Comparison of ENCODE assay signal across 36 cellular contexts in genomic region chr6:61168878-61169277, GRCh38.
"Had no signal": no experiment of that assay in that cellular context is flagged by ENCODE, and none has a peak within 500 bp of the region (broad histone marks: within the 10 kb centered on the region; RNA-seq: fewer than 3 reads in every experiment).

No MANE protein-coding gene starts in this region.

- H3K9me3 ChIP-seq: ascending aorta had no signal

- H3K27ac Mint-ChIP-seq: activated CD4-positive, alpha-beta memory T cell treated with anti-CD3 and anti-CD28 coated beads, Interleukin-2, amount 10 ng/mL, durations not matched to agents 7 days and 5 days; activated CD4-positive, alpha-beta T cell treated with anti-CD3 and anti-CD28 coated beads for 36 hours; activated CD4-positive, alpha-beta T cell treated with anti-CD3 and anti-CD28 coated beads, Interleukin-2, amount 10 ng/mL, durations not matched to agents 7 days and 5 days; activated CD8-positive, alpha-beta memory T cell treated with anti-CD3 and anti-CD28 coated beads, Interleukin-2, amount 10 ng/mL, durations not matched to agents 7 days and 5 days; activated CD8-positive, alpha-beta T cell treated with anti-CD3 and anti-CD28 coated beads, Interleukin-2, amount 10 ng/mL, durations not matched to agents 7 days and 5 days; activated naive CD4-positive, alpha-beta T cell treated with anti-CD3 and anti-CD28 coated beads, Interleukin-2, amount 10 ng/mL, durations not matched to agents 7 days and 5 days; activated naive CD4-positive, alpha-beta T cell treated with anti-CD3 and anti-CD28 coated beads, Interleukin-2, amount 50 U/mL, for 24 hours; activated naive CD8-positive, alpha-beta T cell; activated naive CD8-positive, alpha-beta T cell treated with anti-CD3 and anti-CD28 coated beads, Interleukin-2, amount 10 ng/mL, durations not matched to agents 7 days and 5 days; activated naive CD8-positive, alpha-beta T cell treated with anti-CD3 and anti-CD28 coated beads, Interleukin-2, amount 50 U/mL, for 24 hours; activated T-cell treated with anti-CD3 and anti-CD28 coated beads, Interleukin-2, amount 50 U/mL, for 24 hours; activated T-helper 2 cell treated with anti-CD3 and anti-CD28 coated beads, Interferon-gamma antibody, Interleukin-2, Interleukin-4, amounts not matched to agents 10 μg/mL and 5 μg/mL and 100 μg/mL, durations not matched to agents 14 hours and 24 hours and 36 hours; brain; T-helper 1 cell treated with Interleukin-12 subunit alpha and Interleukin-12 subunit beta and Interleukin-4 antibody, amounts not matched to agents 30 μg/mL and 1 μg/mL, for 36 hours; T-helper 2 cell treated with Interferon-gamma antibody and Interleukin-4, amounts not matched to agents 5 μg/mL and 100 μg/mL, for 36 hours; WTC11 had no signal

- FAIRE-seq: TTC549 had no signal

- H3K27me3 Mint-ChIP-seq: activated CD4-positive, alpha-beta memory T cell treated with anti-CD3 and anti-CD28 coated beads, Interleukin-2, amount 10 ng/mL, durations not matched to agents 7 days and 5 days; activated CD4-positive, alpha-beta T cell treated with anti-CD3 and anti-CD28 coated beads for 36 hours; activated CD4-positive, alpha-beta T cell treated with anti-CD3 and anti-CD28 coated beads, Interleukin-2, amount 10 ng/mL, durations not matched to agents 7 days and 5 days; activated CD8-positive, alpha-beta memory T cell treated with anti-CD3 and anti-CD28 coated beads, Interleukin-2, amount 10 ng/mL, durations not matched to agents 7 days and 5 days; activated naive CD4-positive, alpha-beta T cell treated with anti-CD3 and anti-CD28 coated beads, Interleukin-2, amount 10 ng/mL, durations not matched to agents 7 days and 5 days; activated naive CD4-positive, alpha-beta T cell treated with anti-CD3 and anti-CD28 coated beads, Interleukin-2, amount 50 U/mL, for 24 hours; activated naive CD8-positive, alpha-beta T cell; activated naive CD8-positive, alpha-beta T cell treated with anti-CD3 and anti-CD28 coated beads, Interleukin-2, amount 10 ng/mL, durations not matched to agents 7 days and 5 days; activated naive CD8-positive, alpha-beta T cell treated with anti-CD3 and anti-CD28 coated beads, Interleukin-2, amount 50 U/mL, for 24 hours; activated T-cell treated with anti-CD3 and anti-CD28 coated beads, Interleukin-2, amount 50 U/mL, for 24 hours had no signal

- H3K27ac ChIP-seq: ascending aorta, WERI-Rb-1 had no signal

- H3K4me3 Mint-ChIP-seq: activated CD4-positive, alpha-beta memory T cell treated with anti-CD3 and anti-CD28 coated beads, Interleukin-2, amount 10 ng/mL, durations not matched to agents 7 days and 5 days; activated CD4-positive, alpha-beta T cell treated with anti-CD3 and anti-CD28 coated beads for 36 hours; activated CD4-positive, alpha-beta T cell treated with anti-CD3 and anti-CD28 coated beads, Interleukin-2, amount 10 ng/mL, durations not matched to agents 7 days and 5 days; activated CD8-positive, alpha-beta memory T cell treated with anti-CD3 and anti-CD28 coated beads, Interleukin-2, amount 10 ng/mL, durations not matched to agents 7 days and 5 days; activated CD8-positive, alpha-beta T cell treated with anti-CD3 and anti-CD28 coated beads, Interleukin-2, amount 10 ng/mL, durations not matched to agents 7 days and 5 days; activated naive CD4-positive, alpha-beta T cell treated with anti-CD3 and anti-CD28 coated beads, Interleukin-2, amount 10 ng/mL, durations not matched to agents 7 days and 5 days; activated naive CD4-positive, alpha-beta T cell treated with anti-CD3 and anti-CD28 coated beads, Interleukin-2, amount 50 U/mL, for 24 hours; activated naive CD8-positive, alpha-beta T cell; activated naive CD8-positive, alpha-beta T cell treated with anti-CD3 and anti-CD28 coated beads, Interleukin-2, amount 10 ng/mL, durations not matched to agents 7 days and 5 days; activated naive CD8-positive, alpha-beta T cell treated with anti-CD3 and anti-CD28 coated beads, Interleukin-2, amount 50 U/mL, for 24 hours; activated T-cell treated with anti-CD3 and anti-CD28 coated beads, Interleukin-2, amount 50 U/mL, for 24 hours; brain; T-helper 1 cell treated with Interleukin-12 subunit alpha and Interleukin-12 subunit beta and Interleukin-4 antibody, amounts not matched to agents 30 μg/mL and 1 μg/mL, for 36 hours; T-helper 2 cell treated with Interferon-gamma antibody and Interleukin-4, amounts not matched to agents 5 μg/mL and 100 μg/mL, for 36 hours; WTC11 had no signal

- H3K4me1 ChIP-seq: ascending aorta had no signal

- ATAC-seq: activated CD4-positive, alpha-beta T cell treated with anti-CD3 and anti-CD28 coated beads for 36 hours; activated CD4-positive, CD25-positive, alpha-beta regulatory T cell treated with anti-CD3 and anti-CD28 coated beads, Interleukin-2, amount 50 U/mL, for 24 hours; activated CD8-positive, alpha-beta memory T cell treated with anti-CD3 and anti-CD28 coated beads, Interleukin-2, amount 10 ng/mL, durations not matched to agents 7 days and 5 days; activated CD8-positive, alpha-beta T cell treated with anti-CD3 and anti-CD28 coated beads, Interleukin-2, amount 10 ng/mL, durations not matched to agents 7 days and 5 days; activated naive CD8-positive, alpha-beta T cell treated with anti-CD3 and anti-CD28 coated beads, Interleukin-2, amount 50 U/mL, for 24 hours; WTC11 had no signal

- H3K4me1 Mint-ChIP-seq: activated CD4-positive, alpha-beta memory T cell treated with anti-CD3 and anti-CD28 coated beads, Interleukin-2, amount 10 ng/mL, durations not matched to agents 7 days and 5 days; activated CD4-positive, alpha-beta T cell treated with anti-CD3 and anti-CD28 coated beads for 36 hours; activated CD4-positive, alpha-beta T cell treated with anti-CD3 and anti-CD28 coated beads, Interleukin-2, amount 10 ng/mL, durations not matched to agents 7 days and 5 days; activated CD8-positive, alpha-beta memory T cell treated with anti-CD3 and anti-CD28 coated beads, Interleukin-2, amount 10 ng/mL, durations not matched to agents 7 days and 5 days; activated naive CD4-positive, alpha-beta T cell treated with anti-CD3 and anti-CD28 coated beads, Interleukin-2, amount 10 ng/mL, durations not matched to agents 7 days and 5 days; activated naive CD4-positive, alpha-beta T cell treated with anti-CD3 and anti-CD28 coated beads, Interleukin-2, amount 50 U/mL, for 24 hours; activated naive CD8-positive, alpha-beta T cell treated with anti-CD3 and anti-CD28 coated beads, Interleukin-2, amount 10 ng/mL, durations not matched to agents 7 days and 5 days; activated naive CD8-positive, alpha-beta T cell treated with anti-CD3 and anti-CD28 coated beads, Interleukin-2, amount 50 U/mL, for 24 hours; brain; WTC11 had no signal

- H3K4me3 ChIP-seq: ascending aorta had no signal

- H3K27me3 ChIP-seq: ascending aorta had no signal

- H3K36me3 ChIP-seq: ascending aorta, WERI-Rb-1 had no signal

- DNase-seq: activated CD4-positive, alpha-beta memory T cell treated with anti-CD3 and anti-CD28 coated beads, Interleukin-2, amount 10 ng/mL, durations not matched to agents 7 days and 5 days; activated CD4-positive, alpha-beta T cell treated with anti-CD3 and anti-CD28 coated beads for 1 hour; activated CD4-positive, alpha-beta T cell treated with anti-CD3 and anti-CD28 coated beads for 36 hours; activated CD4-positive, alpha-beta T cell treated with anti-CD3 and anti-CD28 coated beads for 48 hours; activated CD4-positive, alpha-beta T cell treated with anti-CD3 and anti-CD28 coated beads, Interleukin-2, amount 10 ng/mL, durations not matched to agents 7 days and 5 days; activated CD4-positive, alpha-beta T cell treated with anti-CD3 and anti-CD28 coated beads, Interleukin-2, amount 50 U/mL, for 48 hours; activated CD4-positive, CD25-positive, alpha-beta regulatory T cell; activated CD8-positive, alpha-beta memory T cell treated with anti-CD3 and anti-CD28 coated beads for 24 hours; activated CD8-positive, alpha-beta memory T cell treated with anti-CD3 and anti-CD28 coated beads, Interleukin-2, amount 10 ng/mL, durations not matched to agents 7 days and 5 days; activated CD8-positive, alpha-beta memory T cell treated with anti-CD3 and anti-CD28 coated beads, Interleukin-2, amount 50 U/mL, for 48 hours; activated CD8-positive, alpha-beta T cell treated with anti-CD3 and anti-CD28 coated beads, Interleukin-2, amount 10 ng/mL, durations not matched to agents 7 days and 5 days; activated effector memory CD4-positive, alpha-beta T cell treated with Interleukin-2 at 50 U/mL for 16 hours; activated gamma-delta T cell; activated naive CD4-positive, alpha-beta T cell treated with anti-CD3 and anti-CD28 coated beads, Interleukin-2, amount 10 ng/mL, durations not matched to agents 7 days and 5 days; activated naive CD4-positive, alpha-beta T cell treated with Interleukin-2 at 50 U/mL for 16 hours; activated naive CD8-positive, alpha-beta T cell treated with anti-CD3 and anti-CD28 coated beads, Interleukin-2, amount 10 ng/mL, durations not matched to agents 7 days and 5 days; activated naive CD8-positive, alpha-beta T cell treated with anti-CD3 and anti-CD28 coated beads, Interleukin-2, amount 50 U/mL, for 24 hours; activated T-cell treated with anti-CD3 and anti-CD28 coated beads, Interleukin-2, amount 50 U/mL, for 24 hours; activated T-cell treated with anti-CD3 and anti-CD28 coated beads, Interleukin-2, amount 50 U/mL, for 48 hours; amygdala; anterior cingulate cortex; central memory CD4-positive, alpha-beta T cell; T-helper 1 cell; T-helper 2 cell; T-helper 9 cell; WERI-Rb-1 had no signal

- H3K36me3 Mint-ChIP-seq: activated CD8-positive, alpha-beta memory T cell treated with anti-CD3 and anti-CD28 coated beads, Interleukin-2, amount 10 ng/mL, durations not matched to agents 7 days and 5 days; activated naive CD4-positive, alpha-beta T cell treated with anti-CD3 and anti-CD28 coated beads, Interleukin-2, amount 10 ng/mL, durations not matched to agents 7 days and 5 days; activated naive CD4-positive, alpha-beta T cell treated with anti-CD3 and anti-CD28 coated beads, Interleukin-2, amount 50 U/mL, for 24 hours; activated naive CD8-positive, alpha-beta T cell; activated naive CD8-positive, alpha-beta T cell treated with anti-CD3 and anti-CD28 coated beads, Interleukin-2, amount 10 ng/mL, durations not matched to agents 7 days and 5 days; brain had no signal
